In the genomic region with DNA sequence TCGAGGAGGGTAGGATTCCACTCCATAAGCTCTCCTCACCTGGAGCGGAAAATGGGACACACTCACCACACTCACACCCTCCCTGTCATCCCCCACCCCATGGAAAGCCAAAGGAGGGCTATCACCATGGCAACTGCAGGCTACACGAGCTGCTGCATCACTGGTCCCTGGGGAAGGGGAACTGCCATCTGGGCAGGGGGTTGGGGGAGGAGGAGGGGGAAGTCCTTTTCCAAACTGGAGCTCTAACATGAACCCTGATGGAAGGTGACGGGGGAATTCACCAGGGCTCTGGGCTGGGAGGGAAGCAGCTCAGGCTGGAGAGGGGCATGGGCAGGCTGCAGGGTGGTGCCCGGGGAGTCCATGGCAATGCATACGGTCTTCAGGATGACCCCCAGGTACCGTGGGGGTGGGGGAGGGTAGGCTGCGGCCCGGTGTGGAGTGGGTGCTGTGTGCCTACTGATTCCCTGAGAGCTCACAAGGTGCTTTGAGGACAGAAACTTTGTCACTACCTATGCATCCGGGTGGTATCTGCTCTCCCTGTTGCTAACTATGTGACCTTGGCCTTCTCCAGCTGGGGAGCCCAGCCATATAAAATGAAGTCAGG, we compare ENCODE assay signal across 8 cellular contexts.
A peak's percentile ranks its signal among the peaks of the same experiment; 100 is the strongest.
DNase-seq lines count a peak whose midpoint lies in the region; ATAC-seq and TF ChIP-seq lines count a peak whose summit lies in the region.

No MANE protein-coding gene starts in this region.

- H3K14ac ChIP-seq in IMR-90 (replicated peaks; ENCODE audit: low read depth, low read length), result peak overlapping the region; percentile 98

- POLR2A ChIA-PET in IMR-90 (lab: Charles Lee; ENCODE audit: unreplicated experiment), result interaction anchor here (1.9 kb wide), 1 partner anchor 107 kb away, joined by 8 read pairs; no protein-coding TSS in a partner anchor

- DNase-seq in IMR-90 (no peak), NCI-H526 (lab: John Stamatoyannopoulos, UW) (peak; percentile 93 to 94), spleen (no peak), left lobe of liver (ENCODE audit: low spot score) (no peak), ecto neural progenitor cell (ENCODE audit: low spot score) (no peak), NCI-H510A (lab: John Stamatoyannopoulos, UW) (no peak)

- H4K8ac ChIP-seq in IMR-90 (ENCODE audit: low read depth in 2 of 2, low read length in 2 of 2), result peak overlapping the region; percentile 86 to 95

- peak overlapping the region; percentile 99 for H2BK120ac ChIP-seq in IMR-90 (ENCODE audit: low read depth, low read length)

- H3K4me1 ChIP-seq in IMR-90 (ENCODE audit: control insufficient read depth, insufficient read depth, low read length) (peaks cover 50% of the 10 kb centered on the region), esophagus (ENCODE audit: control insufficient read depth in 2 of 2, insufficient read depth in 2 of 2, low read length in 1 of 2) (peaks cover 7 to 23% of the 10 kb centered on the region in 2 donors), spleen (peaks cover 26 to 78% (median 50%) of the 10 kb centered on the region in 6 donors)

- peak overlapping the region; percentile 86 for H2AK9ac ChIP-seq in IMR-90 (replicated peaks; ENCODE audit: low read depth, low read length, poor library complexity)

- H3K79me1 ChIP-seq in IMR-90 (ENCODE audit: low read depth in 1 of 2, low read length in 2 of 2), result peaks cover 0 to 20% of the 10 kb centered on the region in 2 experiments; a peak in 2 of 4 replicates

- H3K9me1 ChIP-seq in IMR-90 (ENCODE audit: insufficient read depth, low read length), result peaks cover 52% of the 10 kb centered on the region

- peaks cover 7% of the 10 kb centered on the region for H4K20me1 ChIP-seq in IMR-90 (ENCODE audit: insufficient read depth, low read length)

- H3K56ac ChIP-seq in IMR-90 (ENCODE audit: extremely low read depth, insufficient read depth, low read length), result peak overlapping the region; percentile 82

- WGBS in IMR-90 (ENCODE audit: extremely low coverage in 2 of 2, insufficient read length in 1 of 2), 2 experiments, result 50% methylated on average over 4 of the region's 10 CpGs; no CpG with 5 or more reads in 1 of the 2 experiments
- 66 to 78% methylated on average over 9 to 10 of the region's 10 CpGs for whole genome bisulfite sequencing in esophagus, 2 donors
- 54 to 75% (median 73%) methylated on average over 10 of the region's 10 CpGs for WGBS in spleen, 5 donors

- peak overlapping the region; percentile 23; the same call in 1 of the 2 replicates for H3K4me2 ChIP-seq in IMR-90 (ENCODE audit: low read depth, low read length)

- in situ Hi-C loops in IMR-90 (cut with MboI; ENCODE audit: low sequenced_read_pairs), result no loop called here

- H3K36me3 ChIP-seq in IMR-90 (ENCODE audit: control insufficient read depth, insufficient read depth, low read length) (no peaks in the 10 kb centered on the region), esophagus (ENCODE audit: control insufficient read depth in 2 of 2, insufficient read depth in 2 of 2, low read length in 1 of 2) (no peaks in the 10 kb centered on the region), spleen (no peaks in the 10 kb centered on the region)

- ATAC-seq in IMR-90 (ENCODE audit: low read depth), result no peak
- no peak for ATAC-seq in left lobe of liver
- no peak for ATAC-seq in HG03196 (IDR thresholded peaks at IDR 0.05; ENCODE audit: unreplicated experiment)

- H2BK5ac ChIP-seq in IMR-90 (ENCODE audit: low read depth, low read length, poor library complexity, severe bottlenecking), result peak overlapping the region; percentile 82

- no peak for TF ChIP-seq RAD21 in IMR-90 (IDR thresholded peaks at IDR 0.05; ENCODE audit: low read length)

- no peak for TF ChIP-seq CTCF in IMR-90 (conservative IDR thresholded peaks at IDR 0.05; ENCODE audit: low read depth, low read length)
- no peak for TF ChIP-seq CTCF in spleen (IDR thresholded peaks at IDR 0.05 in 8 of 11, conservative IDR thresholded peaks at IDR 0.05 in 3 of 11)

- H3K4me3 ChIP-seq in IMR-90 (ENCODE audit: insufficient read depth, low read depth, low read length), result no peak overlapping the region
- no peak overlapping the region for H3K4me3 ChIP-seq in esophagus (ENCODE audit: low read depth in 1 of 2, low read length in 2 of 2)
- H3K4me3 ChIP-seq in spleen, result no peak overlapping the region

- peak overlapping the region; percentile 99 for H2AK5ac ChIP-seq in IMR-90 (ENCODE audit: low read depth, low read length)

- CTCF ChIA-PET in IMR-90 (lab: Yijun Ruan, JAX), result interaction anchor here (1.0 kb wide), 1 partner anchor 17 kb away, joined by 3 read pairs; no protein-coding TSS in a partner anchor

- peak overlapping the region; percentile 98 for H2BK15ac ChIP-seq in IMR-90 (ENCODE audit: low read depth, low read length)

- intact Hi-C loops in IMR-90 (cut with micrococcal nuclease), result no loop called here
- intact Hi-C loops in spleen (cut with DNase I; ENCODE audit: low total_unique reads), result no loop called here

- H3K18ac ChIP-seq in IMR-90 (ENCODE audit: low read depth, low read length), result peak overlapping the region; percentile 86

- no peaks in the 10 kb centered on the region for H3K9me3 ChIP-seq in IMR-90 (ENCODE audit: control insufficient read depth, insufficient read depth, low read length)
- no peaks in the 10 kb centered on the region for H3K9me3 ChIP-seq in esophagus (ENCODE audit: control insufficient read depth in 2 of 2, insufficient read depth in 1 of 2, low read depth in 1 of 2, low read length in 1 of 2)
- H3K9me3 ChIP-seq in spleen, result no peaks in the 10 kb centered on the region

- H3K27me3 ChIP-seq in IMR-90 (ENCODE audit: control insufficient read depth, insufficient read depth, low read length) (no peaks in the 10 kb centered on the region), esophagus (ENCODE audit: control insufficient read depth in 1 of 2, insufficient read depth in 2 of 2, low read length in 2 of 2) (no peaks in the 10 kb centered on the region), spleen (replicated peaks in 1 of 7) (peaks cover 0 to 6% (median 0%) of the 10 kb centered on the region in 7 donors)

- dilution Hi-C loops in IMR-90 (cut with HindIII; ENCODE audit: low sequenced_read_pairs, unreplicated experiment), result no loop called here

- peak overlapping the region; percentile 100 for H3K4ac ChIP-seq in IMR-90 (ENCODE audit: low read depth, low read length)

- H3K27ac ChIP-seq in IMR-90 (ENCODE audit: insufficient read depth, low read length) (peak overlapping the region; percentile 97), esophagus (ENCODE audit: low read depth in 2 of 2, low read length in 1 of 2) (peak overlapping the region; percentile 53 to 98), spleen (peak overlapping the region in 6 of 8 donors; percentile 20 to 88 (median 80))

- H4K91ac ChIP-seq in IMR-90 (ENCODE audit: insufficient read depth, low read depth, low read length), result peak overlapping the region; percentile 96

- no TSS peak for BruUV-seq in IMR-90 (replicated peaks; lab: Mats Ljungman, UMichigan)

- TF ChIP-seq POLR2A in IMR-90 (IDR thresholded peaks at IDR 0.05; ENCODE audit: low read depth, low read length) (no peak), spleen (IDR thresholded peaks at IDR 0.05) (no peak)

- H4K5ac ChIP-seq in IMR-90 (ENCODE audit: low read depth, low read length), result peak overlapping the region; percentile 51

- H3K9ac ChIP-seq in IMR-90 (ENCODE audit: low read depth, low read length), result peak overlapping the region; percentile 32

- peak overlapping the region; percentile 84 for H2AFZ ChIP-seq in IMR-90 (replicated peaks; ENCODE audit: low read length, poor library complexity)

- H2BK20ac ChIP-seq in IMR-90 (ENCODE audit: low read depth, low read length), result peak overlapping the region; percentile 97

- H3K23ac ChIP-seq in IMR-90 (ENCODE audit: low read depth, low read length), result peak overlapping the region; percentile 86

TF ChIP-seq in IMR-90, 13 proteins besides CTCF, POLR2A, EP300 and RAD21:
- TF ChIP-seq BHLHE40 (IDR thresholded peaks at IDR 0.05; ENCODE audit: low read depth, low read length) (no peak), NFE2L2 (IDR thresholded peaks at IDR 0.05; ENCODE audit: low read depth, low read length) (no peak), CEBPB (IDR thresholded peaks at IDR 0.05; ENCODE audit: low read depth, low read length) (no peak), FOS (IDR thresholded peaks at IDR 0.05; ENCODE audit: low read depth, low read length) (no peak), RFX5 (IDR thresholded peaks at IDR 0.05; ENCODE audit: low read depth, low read length) (no peak)
- TF ChIP-seq, protein P1, sequence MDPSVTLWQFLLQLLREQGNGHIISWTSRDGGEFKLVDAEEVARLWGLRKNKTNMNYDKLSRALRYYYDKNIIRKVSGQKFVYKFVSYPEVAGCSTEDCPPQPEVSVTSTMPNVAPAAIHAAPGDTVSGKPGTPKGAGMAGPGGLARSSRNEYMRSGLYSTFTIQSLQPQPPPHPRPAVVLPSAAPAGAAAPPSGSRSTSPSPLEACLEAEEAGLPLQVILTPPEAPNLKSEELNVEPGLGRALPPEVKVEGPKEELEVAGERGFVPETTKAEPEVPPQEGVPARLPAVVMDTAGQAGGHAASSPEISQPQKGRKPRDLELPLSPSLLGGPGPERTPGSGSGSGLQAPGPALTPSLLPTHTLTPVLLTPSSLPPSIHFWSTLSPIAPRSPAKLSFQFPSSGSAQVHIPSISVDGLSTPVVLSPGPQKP (IDR thresholded peaks at IDR 0.05; ENCODE audit: borderline replicate concordance, low read depth, low read length), result no peak

Comparison
In these comparisons a context has a peak if more than half of its experiments do, and no peak if none do; other contexts are left out.
1. DNase-seq: peak in NCI-H526 (2 of 2); none in IMR-90 (single experiment), spleen (single experiment), left lobe of liver (single experiment), ecto neural progenitor cell (single experiment) and NCI-H510A (single experiment).
2. Peak in every context shown above with its lines, with median percentiles within 50 percentile points of each other: H3K27ac ChIP-seq.